Comparison of ENCODE assay signal across 16 cellular contexts in genomic region chr7:26493737-26494423, GRCh38.
A peak's percentile ranks its signal among the peaks of the same experiment; 100 is the strongest.
DNase-seq lines count a peak whose midpoint lies in the region; ATAC-seq lines count a peak whose summit lies in the region.
"Had no signal": no experiment of that assay in that cellular context is flagged by ENCODE, and none has a peak within 500 bp of the region (broad histone marks: within the 10 kb centered on the region; RNA-seq: fewer than 3 reads in every experiment).

No MANE protein-coding gene starts in this region.

- H3K4me1 ChIP-seq in aorta (ENCODE audit: control insufficient read depth in 1 of 2, insufficient read depth in 2 of 2, low read length in 2 of 2) = no peaks in the 10 kb centered on the region
- H3K4me1 ChIP-seq: SJSA1 had no signal

- DNase-seq in DMS 273 (lab: John Stamatoyannopoulos, UW; ENCODE audit: unreplicated experiment) (peak; percentile 37), DMS 273 treated with DMSO at 0.1 percent for 48 hours (lab: John Stamatoyannopoulos, UW) (no peak), NCI-H2196 treated with DMSO at 0.1 percent for 48 hours (lab: John Stamatoyannopoulos, UW; ENCODE audit: unreplicated experiment) (peak; percentile 50), myocyte (ENCODE audit: low read depth) (peak; percentile 21), aorta (no peak), NCI-H1048 (lab: John Stamatoyannopoulos, UW) (no peak), GM19238 (ENCODE audit: insufficient read length, low spot score) (no peak), AG20443 (ENCODE audit: low spot score) (no peak)
- DNase-seq: CD8-positive, alpha-beta T cell; GF-D8; NCI-H1436; NCI-H748 treated with DMSO at 0.1 percent for 48 hours; PC-9; SW 1271 had no signal

- no peaks in the 10 kb centered on the region for H3K27me3 ChIP-seq in aorta (ENCODE audit: control insufficient read depth in 1 of 2, insufficient read depth in 2 of 2, low read length in 1 of 2)
- H3K27me3 ChIP-seq: SJSA1 had no signal

- no peaks in the 10 kb centered on the region for H3K36me3 ChIP-seq in aorta (ENCODE audit: control insufficient read depth in 1 of 2, insufficient read depth in 2 of 2, low read length in 1 of 2)
- H3K36me3 ChIP-seq: SJSA1 had no signal

- H3K27ac ChIP-seq in aorta (ENCODE audit: low read depth in 1 of 2, low read length in 2 of 2) = no peak overlapping the region
- H3K27ac ChIP-seq: 22Rv1, PC-9, SJSA1 had no signal

- 86% methylated on average over 8 of the region's 8 CpGs for WGBS in aorta, 2 donors

- no peak overlapping the region for H3K4me3 ChIP-seq in aorta (ENCODE audit: low read length in 2 of 2)
- H3K4me3 ChIP-seq: PC-9, SJSA1 had no signal

- peaks cover 1% of the 10 kb centered on the region for H3K9me3 ChIP-seq in aorta (ENCODE audit: control insufficient read depth, low read length)
- H3K9me3 ChIP-seq: SJSA1 had no signal

- ATAC-seq in aorta (ENCODE audit: low FRiP score) = peak; percentile 34
- ATAC-seq: CD8-positive, alpha-beta T cell had no signal

- intact Hi-C loops in aorta (cut with DNase I) = no loop called here

Comparison
In these comparisons a context has a peak if more than half of its experiments do, and no peak if none do; other contexts are left out.
1. DNase-seq: peak in DMS 273 (single experiment), NCI-H2196 treated with DMSO at 0.1 percent for 48 hours (single experiment) and myocyte (single experiment); none in DMS 273 treated with DMSO at 0.1 percent for 48 hours (single experiment), aorta (0 of 2), NCI-H1048 (single experiment), GM19238 (single experiment) and AG20443 (single experiment).